Comparison of ENCODE assay signal across 8 cellular contexts in genomic region chr7:69739906-69740545, GRCh38.
DNase-seq lines count a peak whose midpoint lies in the region; ATAC-seq and TF ChIP-seq lines count a peak whose summit lies in the region.

No MANE protein-coding gene starts in this region.

- TF ChIP-seq POLR2A in erythroblast (IDR thresholded peaks at IDR 0.05; ENCODE audit: low read length) = no peak

- TF ChIP-seq CTCF in GM13977 (IDR thresholded peaks at IDR 0.05; ENCODE audit: extremely low read depth, insufficient read depth, missing control alignments) (no peak), heart right ventricle (IDR thresholded peaks at IDR 0.05) (no peak)

- peaks cover 0 to 24% of the 10 kb centered on the region in 2 donors for H3K27me3 Mint-ChIP-seq in effector memory CD8-positive, alpha-beta T cell

- intact Hi-C loops in heart right ventricle (cut with DNase I) = no loop called here

- H3K9me3 ChIP-seq in heart right ventricle = no peaks in the 10 kb centered on the region

- in situ Hi-C loops in GM13977 (cut with MboI; ENCODE audit: low pct_unique_long_range_greater_than_20kb, low sequenced_read_pairs, unreplicated experiment) = no loop called here

- no peaks in the 10 kb centered on the region for H3K36me3 Mint-ChIP-seq in effector memory CD8-positive, alpha-beta T cell (ENCODE audit: insufficient read depth)

- H3K4me1 ChIP-seq in heart right ventricle = peaks cover 9 to 30% (median 22%) of the 10 kb centered on the region in 9 donors

- 4 to 8% methylated on average over 4 of the region's 4 CpGs for WGBS in heart right ventricle, 2 donors

- H3K27me3 ChIP-seq in heart right ventricle = no peaks in the 10 kb centered on the region

- no peaks in the 10 kb centered on the region for H3K9me3 Mint-ChIP-seq in effector memory CD8-positive, alpha-beta T cell

- peaks cover 4 to 14% of the 10 kb centered on the region in 2 donors for H3K4me1 Mint-ChIP-seq in effector memory CD8-positive, alpha-beta T cell (ENCODE audit: low read depth in 2 of 2)

- no peak overlapping the region for H3K4me3 ChIP-seq in heart right ventricle

- ATAC-seq in heart right ventricle = peak; percentile 85 to 98 (median 88)
- ATAC-seq in effector memory CD8-positive, alpha-beta T cell (replicated peaks) = no peak

- H3K36me3 ChIP-seq in heart right ventricle = no peaks in the 10 kb centered on the region

- peak overlapping the region in 1 of 10 donors; percentile 22 for H3K27ac ChIP-seq in heart right ventricle

- DNase-seq in GM13977 (ENCODE audit: low spot score) (peak; percentile 25), H4 (ENCODE audit: low spot score) (peak; percentile 54), NCI-H2196 (lab: John Stamatoyannopoulos, UW; ENCODE audit: unreplicated experiment) (peak; percentile 53), heart right ventricle (peak; percentile 30 to 68), erythroblast (lab: John Stamatoyannopoulos, UW) (no peak), HT-29 (ENCODE audit: low spot score) (no peak)
- DNase-seq in stimulated activated CD8-positive, alpha-beta memory T cell treated with anti-CD3 and anti-CD28 coated beads, Interleukin-4, amount 100 ng/mL, for 48 hours = no peak
- DNase-seq in effector memory CD8-positive, alpha-beta T cell = no peak

- no peak overlapping the region for H3K27ac Mint-ChIP-seq in effector memory CD8-positive, alpha-beta T cell

- no peak overlapping the region for H3K4me3 Mint-ChIP-seq in effector memory CD8-positive, alpha-beta T cell

Comparison
In these comparisons a context has a peak if more than half of its experiments do, and no peak if none do; other contexts are left out.
1. DNase-seq: peak in GM13977 (single experiment), H4 (single experiment), NCI-H2196 (single experiment) and heart right ventricle (2 of 2); none in erythroblast (0 of 2), stimulated activated CD8-positive, alpha-beta memory T cell treated with anti-CD3 and anti-CD28 coated beads, Interleukin-4, amount 100 ng/mL, for 48 hours (single experiment), HT-29 (single experiment) and effector memory CD8-positive, alpha-beta T cell (0 of 3).